In genomic region chr1:115983584-115983983, GRCh38 we compare ENCODE assay signal across 33 cellular contexts.
"Had no signal": no experiment of that assay in that cellular context is flagged by ENCODE, and none has a peak within 500 bp of the region (broad histone marks: within the 10 kb centered on the region; RNA-seq: fewer than 3 reads in every experiment).

No MANE protein-coding gene starts in this region.

- DNase-seq: colonic mucosa; effector memory CD4-positive, alpha-beta T cell; foreskin keratinocyte; heart left ventricle; hippocampal formation; kidney glomerular epithelial cell; left colon; left ventricle myocardium superior; mucosa of descending colon; naive B cell; nucleus accumbens; stimulated activated CD4-positive, alpha-beta T cell treated with anti-CD3 and anti-CD28 coated beads, Interleukin-12 subunit alpha, Interleukin-12 subunit beta, amount 100 ng/mL, for 4 hours; stimulated activated CD4-positive, alpha-beta T cell treated with anti-CD3 and anti-CD28 coated beads, Interleukin-1b, Interleukin-23, amount 100 ng/mL, for 48 hours; stimulated activated CD4-positive, alpha-beta T cell treated with anti-CD3 and anti-CD28 coated beads, Interleukin-4, amount 100 ng/mL, for 1 hour; stimulated activated CD8-positive, alpha-beta memory T cell treated with anti-CD3 and anti-CD28 coated beads, Interleukin-4, amount 100 ng/mL, for 48 hours; stimulated activated naive CD4-positive, alpha-beta T cell treated with Interleukin-2 at 50 U/mL for 16 hours; stomach; testis; tibial artery; uterus had no signal

- H3K27ac Mint-ChIP-seq: dendritic cell treated with granulocyte-macrophage colony-stimulating factor and Interleukin-4, amounts not matched to agents 40 ng/mL and 50 ng/mL, for 4 days; memory B cell; mesothelial cell of epicardium; naive B cell; natural killer cell treated with Interleukin-12 subunit alpha and Interleukin-12 subunit beta and Interleukin-15 and Interleukin-18, amount 100 ng/mL, for 72 hours; type B pancreatic cell had no signal

- H3K4me3 Mint-ChIP-seq: dendritic cell treated with granulocyte-macrophage colony-stimulating factor and Interleukin-4, amounts not matched to agents 40 ng/mL and 50 ng/mL, for 4 days; memory B cell; mesothelial cell of epicardium; naive B cell; natural killer cell treated with Interleukin-12 subunit alpha and Interleukin-12 subunit beta and Interleukin-15 and Interleukin-18, amount 100 ng/mL, for 72 hours; neural crest cell; type B pancreatic cell had no signal

- H3K4me3 ChIP-seq: colonic mucosa, esophagus muscularis mucosa, gastroesophageal sphincter, heart left ventricle, lung, mucosa of descending colon, prostate gland, right atrium auricular region, smooth muscle cell, stomach, testis, tibial artery, uterus had no signal

- ATAC-seq: foreskin keratinocyte; gastroesophageal sphincter; heart left ventricle; left colon; left ventricle myocardium superior; mucosa of descending colon; natural killer cell treated with Interleukin-12 subunit alpha and Interleukin-12 subunit beta and Interleukin-15 and Interleukin-18, amount 100 ng/mL, for 72 hours; sciatic nerve had no signal

- H3K4me1 ChIP-seq: colonic mucosa, gastroesophageal sphincter, prostate gland, testis, uterus had no signal

- H3K27me3 ChIP-seq: colonic mucosa, esophagus muscularis mucosa, foreskin keratinocyte, heart left ventricle, right atrium auricular region, stomach, testis, tibial artery, uterus had no signal

- H3K9me3 Mint-ChIP-seq: dendritic cell treated with granulocyte-macrophage colony-stimulating factor and Interleukin-4, amounts not matched to agents 40 ng/mL and 50 ng/mL, for 4 days; memory B cell; mesothelial cell of epicardium; naive B cell; natural killer cell treated with Interleukin-12 subunit alpha and Interleukin-12 subunit beta and Interleukin-15 and Interleukin-18, amount 100 ng/mL, for 72 hours; type B pancreatic cell had no signal

- H3K36me3 Mint-ChIP-seq: natural killer cell treated with Interleukin-12 subunit alpha and Interleukin-12 subunit beta and Interleukin-15 and Interleukin-18, amount 100 ng/mL, for 72 hours had no signal

- H3K27me3 Mint-ChIP-seq: dendritic cell treated with granulocyte-macrophage colony-stimulating factor and Interleukin-4, amounts not matched to agents 40 ng/mL and 50 ng/mL, for 4 days; memory B cell; natural killer cell treated with Interleukin-12 subunit alpha and Interleukin-12 subunit beta and Interleukin-15 and Interleukin-18, amount 100 ng/mL, for 72 hours; type B pancreatic cell had no signal

- H3K27ac ChIP-seq: colonic mucosa, esophagus muscularis mucosa, foreskin keratinocyte, gastroesophageal sphincter, heart left ventricle, prostate gland, right atrium auricular region, stomach, testis, tibial artery, uterus had no signal

- H3K9me3 ChIP-seq: colonic mucosa, esophagus muscularis mucosa, gastroesophageal sphincter, heart left ventricle, mucosa of descending colon, prostate gland, right atrium auricular region, stomach, testis, tibial artery, uterus had no signal

- H3K36me3 ChIP-seq: colonic mucosa, esophagus muscularis mucosa, gastroesophageal sphincter, heart left ventricle, prostate gland, right atrium auricular region, stomach, tibial artery, uterus had no signal

- H3K4me1 Mint-ChIP-seq: mesothelial cell of epicardium, neural crest cell had no signal
